ENCODE assay signal across 21 cellular contexts in genomic region chr13:77703426-77703825, GRCh38. TPM values are rescaled to one million over a fixed set of nuclear protein-coding genes. Genes with fewer than 3 reads are reported as not detected.
"Had no signal": no experiment of that assay in that cellular context is flagged by ENCODE, and none has a peak within 500 bp of the region (broad histone marks: within the 10 kb centered on the region; RNA-seq: fewer than 3 reads in every experiment).

No MANE protein-coding gene starts in this region.

- H2AFZ ChIP-seq: neural progenitor cell had no signal

- H3K27me3 Mint-ChIP-seq: effector memory CD8-positive, alpha-beta T cell had no signal

- DNase-seq: effector memory CD8-positive, alpha-beta T cell; gastrocnemius medialis; left ventricle myocardium superior; mammary epithelial cell; natural killer cell; nucleus accumbens; ovary; sigmoid colon; stimulated activated CD4-positive, alpha-beta T cell treated with anti-CD3 and anti-CD28 coated beads, Interleukin-12 subunit alpha, Interleukin-12 subunit beta, amount 100 ng/mL, for 4 hours; stimulated activated naive CD4-positive, alpha-beta T cell treated with Interleukin-2 at 50 U/mL for 16 hours; thyroid gland had no signal

- H3K9ac ChIP-seq: neural progenitor cell had no signal

- H3K4me2 ChIP-seq: neural progenitor cell had no signal

- H3K9me3 Mint-ChIP-seq: effector memory CD8-positive, alpha-beta T cell had no signal

- H3K4me3 Mint-ChIP-seq: effector memory CD8-positive, alpha-beta T cell; natural killer cell; neural progenitor cell; type B pancreatic cell had no signal

- H3K9me3 ChIP-seq: esophagus muscularis mucosa, gastrocnemius medialis, ovary, right atrium auricular region, sigmoid colon, suprapubic skin, thyroid gland, vagina had no signal

- H3K36me3 ChIP-seq: gastrocnemius medialis, ovary, right atrium auricular region, sigmoid colon, suprapubic skin, thyroid gland, vagina had no signal

- H3K27me3 ChIP-seq: gastrocnemius medialis, neural progenitor cell, ovary, right atrium auricular region, sigmoid colon, suprapubic skin, thyroid gland, vagina had no signal

- H3K4me1 ChIP-seq: vagina had no signal

- ATAC-seq: effector memory CD8-positive, alpha-beta T cell; gastrocnemius medialis; left ventricle myocardium superior; natural killer cell had no signal

- H3K27ac Mint-ChIP-seq: effector memory CD8-positive, alpha-beta T cell; natural killer cell; neural progenitor cell; type B pancreatic cell had no signal

- H3K27ac ChIP-seq: epithelial cell of prostate, esophagus muscularis mucosa, gastrocnemius medialis, neural progenitor cell, ovary, right atrium auricular region, sigmoid colon, skin epidermis, suprapubic skin, thyroid gland, vagina had no signal

- H3K4me3 ChIP-seq: esophagus muscularis mucosa, gastrocnemius medialis, neural progenitor cell, ovary, right atrium auricular region, sigmoid colon, skin epidermis, suprapubic skin, thyroid gland, vagina had no signal

RNA-seq across cellular contexts. Expression of gene SLAIN1, which starts 5.9 kb away (rescaled TPM):
- total RNA-seq: fibroblast of villous mesenchyme, mammary epithelial cell had no signal
- polyA plus RNA-seq: keratinocyte, mammary epithelial cell had no signal
